ENCODE assay signal across 20 cellular contexts in the genomic region with DNA sequence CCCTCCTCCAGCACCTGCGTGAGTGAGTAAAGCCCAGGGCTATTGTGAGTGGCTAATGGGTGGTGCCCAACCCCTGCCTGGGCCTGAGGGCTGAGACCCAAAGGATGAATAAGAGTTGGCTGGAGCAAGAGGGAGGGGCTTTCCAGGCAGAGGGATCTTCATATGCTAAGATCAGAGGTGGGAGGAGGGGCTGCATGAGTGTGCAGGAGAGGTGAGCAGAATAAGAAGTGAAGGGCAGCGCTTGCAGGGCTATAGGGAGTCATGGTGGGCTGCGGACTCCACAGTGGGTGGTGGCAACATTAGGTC. TPM values are rescaled to one million over a fixed set of nuclear protein-coding genes. Genes with fewer than 3 reads are reported as not detected.
"Had no signal": no experiment of that assay in that cellular context is flagged by ENCODE, and none has a peak within 500 bp of the region (broad histone marks: within the 10 kb centered on the region; RNA-seq: fewer than 3 reads in every experiment).

No MANE protein-coding gene starts in this region.

- H3K4me3 Mint-ChIP-seq: central memory CD8-positive, alpha-beta T cell; immature natural killer cell; naive thymus-derived CD4-positive, alpha-beta T cell; T-helper 17 cell had no signal

- H3K27ac Mint-ChIP-seq: activated T-helper 2 cell treated with anti-CD3 and anti-CD28 coated beads, Interferon-gamma antibody, Interleukin-2, Interleukin-4, amounts not matched to agents 10 μg/mL and 5 μg/mL and 100 μg/mL, durations not matched to agents 14 hours and 24 hours and 36 hours; immature natural killer cell; naive thymus-derived CD4-positive, alpha-beta T cell; progenitor cell of endocrine pancreas; T-helper 17 cell had no signal

- ATAC-seq: gastroesophageal sphincter; lower lobe of right lung; naive thymus-derived CD4-positive, alpha-beta T cell; sciatic nerve; upper lobe of right lung had no signal

- H3K36me3 ChIP-seq: gastroesophageal sphincter, lower lobe of right lung, upper lobe of right lung had no signal

- H3K27me3 ChIP-seq: upper lobe of right lung had no signal

- H3K36me3 Mint-ChIP-seq: immature natural killer cell; naive thymus-derived CD4-positive, alpha-beta T cell had no signal

- H3K4me3 ChIP-seq: gastroesophageal sphincter, lower lobe of right lung, upper lobe of right lung had no signal

- DNase-seq: activated CD4-positive, alpha-beta T cell treated with anti-CD3 and anti-CD28 coated beads, Interleukin-2, amount 50 U/mL, for 1 hour; activated CD4-positive, CD25-positive, alpha-beta regulatory T cell; activated naive CD4-positive, alpha-beta T cell treated with anti-CD3 and anti-CD28 coated beads, Interleukin-2, amount 50 U/mL, for 16 hours; activated T-cell treated with anti-CD3 and anti-CD28 coated beads for 4 hours; cortex of kidney; effector memory CD4-positive, alpha-beta T cell; hippocampal formation; immature natural killer cell; lower lobe of right lung; naive thymus-derived CD4-positive, alpha-beta T cell; occipital lobe; stimulated activated naive CD4-positive, alpha-beta T cell; T-helper 17 cell; upper lobe of right lung had no signal

- H3K9me3 Mint-ChIP-seq: activated T-helper 2 cell treated with anti-CD3 and anti-CD28 coated beads, Interferon-gamma antibody, Interleukin-2, Interleukin-4, amounts not matched to agents 10 μg/mL and 5 μg/mL and 100 μg/mL, durations not matched to agents 14 hours and 24 hours and 36 hours; central memory CD8-positive, alpha-beta T cell; immature natural killer cell; naive thymus-derived CD4-positive, alpha-beta T cell had no signal

- H3K27ac ChIP-seq: epithelial cell of prostate, gastroesophageal sphincter, lower lobe of right lung, upper lobe of right lung had no signal

- H3K9me3 ChIP-seq: gastroesophageal sphincter, lower lobe of right lung, upper lobe of right lung had no signal

RNA-seq across cellular contexts. Expression of a gene that starts 3.9 kb away (rescaled TPM):
- polyA plus RNA-seq: naive thymus-derived CD4-positive, alpha-beta T cell had no signal
